24 cellular contexts compared by ENCODE assay signal in the genomic region with DNA sequence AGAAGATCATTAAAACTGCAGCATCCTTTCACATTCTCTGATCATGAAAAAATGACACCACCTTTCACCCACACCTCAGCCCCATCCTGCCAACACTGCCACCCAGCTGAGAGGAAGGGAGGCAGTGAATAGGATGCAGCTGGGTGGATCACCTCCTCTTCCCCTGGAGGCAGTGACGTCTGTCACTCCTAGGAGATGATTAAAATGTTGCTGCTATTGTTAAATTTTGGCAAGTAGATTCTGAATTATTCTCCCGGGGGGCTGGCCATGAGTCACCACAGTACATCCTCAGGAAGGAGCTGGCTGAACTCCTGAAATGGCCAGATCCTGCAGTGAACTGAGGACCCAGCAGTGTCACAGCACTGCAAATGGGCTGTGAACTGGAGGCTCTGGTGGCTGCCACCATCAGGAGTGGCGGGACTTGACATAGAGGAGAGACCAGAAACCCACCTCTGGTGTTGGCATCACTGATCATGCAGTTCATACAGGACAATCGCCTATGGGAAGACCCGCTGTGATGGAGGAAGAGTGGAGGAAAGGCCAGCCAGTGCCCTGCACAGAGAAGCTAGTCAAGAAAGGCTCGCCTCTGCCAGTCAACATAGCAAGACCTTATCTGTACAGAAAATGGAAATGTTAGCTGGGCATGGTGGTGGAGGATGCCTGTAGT.
DNase-seq lines count a peak whose midpoint lies in the region; ATAC-seq and TF ChIP-seq lines count a peak whose summit lies in the region.
"Had no signal": no experiment of that assay in that cellular context is flagged by ENCODE, and none has a peak within 500 bp of the region (broad histone marks: within the 10 kb centered on the region; RNA-seq: fewer than 3 reads in every experiment).

No MANE protein-coding gene starts in this region.

- H2BK120ac ChIP-seq in H9 (ENCODE audit: low read depth, low read length, poor library complexity, severe bottlenecking) (no peak overlapping the region), neuronal stem cell (ENCODE audit: low read depth, low read length) (no peak overlapping the region)

- H3K79me1 ChIP-seq in H9 (ENCODE audit: insufficient read depth, low read depth, low read length, poor library complexity, severe bottlenecking) (no peaks in the 10 kb centered on the region), neuronal stem cell (ENCODE audit: low read depth, low read length) (no peaks in the 10 kb centered on the region)

- H3K23ac ChIP-seq in H9 (ENCODE audit: insufficient read length, low read depth, low read length) (no peak overlapping the region), neuronal stem cell (ENCODE audit: low read depth, low read length, poor library complexity) (no peak overlapping the region)

- H3K27ac ChIP-seq in H9 (ENCODE audit: insufficient read length, low read depth, low read length) (no peak overlapping the region), RWPE2 (ENCODE audit: poor library complexity, severe bottlenecking) (no peak overlapping the region), foreskin keratinocyte (no peak overlapping the region), neuronal stem cell (replicated peaks; ENCODE audit: low read length) (no peak overlapping the region)
- H3K27ac ChIP-seq: VCaP had no signal

- no peaks in the 10 kb centered on the region for H3K4me1 ChIP-seq in H9 (ENCODE audit: insufficient read depth, low read length)
- H3K4me1 ChIP-seq in RWPE2 (ENCODE audit: insufficient read depth, poor library complexity, severe bottlenecking), result no peaks in the 10 kb centered on the region
- H3K4me1 ChIP-seq in foreskin keratinocyte, result no peaks in the 10 kb centered on the region
- no peaks in the 10 kb centered on the region for H3K4me1 ChIP-seq in neuronal stem cell (ENCODE audit: control insufficient read depth in 2 of 2, insufficient read depth in 1 of 2, low read depth in 1 of 2, low read length in 2 of 2)
- no peaks in the 10 kb centered on the region for H3K4me1 ChIP-seq in HAP-1

- peak; percentile 40; the same call in 2 of the 3 replicates for ATAC-seq in RWPE2 (ENCODE audit: low read depth)
- peak; percentile 57 for ATAC-seq in foreskin keratinocyte
- no peak for ATAC-seq in GM21360 (IDR thresholded peaks at IDR 0.05; ENCODE audit: unreplicated experiment)
- ATAC-seq: CD8-positive, alpha-beta T cell had no signal

- H4K5ac ChIP-seq in H9 (ENCODE audit: insufficient read length, low read depth, low read length), result no peak overlapping the region

- H2BK20ac ChIP-seq in H9 (ENCODE audit: low read depth, low read length, poor library complexity, severe bottlenecking), result no peak overlapping the region

- H3K27me3 ChIP-seq in H9 (ENCODE audit: insufficient read depth, low read length) (no peaks in the 10 kb centered on the region), RWPE2 (ENCODE audit: insufficient read depth, poor library complexity, severe bottlenecking) (no peaks in the 10 kb centered on the region), foreskin keratinocyte (no peaks in the 10 kb centered on the region), neuronal stem cell (ENCODE audit: control insufficient read depth in 3 of 3, insufficient read depth in 3 of 3, low read depth in 1 of 3, low read length in 3 of 3) (no peaks in the 10 kb centered on the region), HAP-1 (ENCODE audit: low read depth) (peaks cover 4% of the 10 kb centered on the region; the same call in 1 of the 2 replicates)
- H3K27me3 ChIP-seq: thyroid gland had no signal

- H3K4ac ChIP-seq in H9 (ENCODE audit: low read depth, low read length) (no peak overlapping the region), neuronal stem cell (ENCODE audit: low read length) (no peak overlapping the region)

- H3K9ac ChIP-seq in H9 (ENCODE audit: extremely low read depth, insufficient read length, low read length), result no peak overlapping the region
- peak overlapping the region; percentile 46 for H3K9ac ChIP-seq in neuronal stem cell (ENCODE audit: low read depth, low read length, poor library complexity)
- H3K9ac ChIP-seq: SK-N-SH had no signal

- in situ Hi-C loops in HAP-1 (cut with MboI; ENCODE audit: low sequenced_read_pairs), result no loop called here

- H3K9me3 ChIP-seq in H9 (ENCODE audit: control insufficient read depth, low read depth, low read length), result no peaks in the 10 kb centered on the region
- H3K9me3 ChIP-seq in RWPE2 (ENCODE audit: severe bottlenecking), result no peaks in the 10 kb centered on the region
- peaks cover 0 to 3% of the 10 kb centered on the region in 2 donors for H3K9me3 ChIP-seq in neuronal stem cell (replicated peaks in 1 of 2; ENCODE audit: control insufficient read depth in 2 of 2, insufficient read depth in 1 of 2, low read depth in 1 of 2, low read length in 2 of 2)
- peaks cover 6% of the 10 kb centered on the region; the same call in 1 of the 2 replicates for H3K9me3 ChIP-seq in HAP-1
- H3K9me3 ChIP-seq: SK-N-SH, thyroid gland had no signal

- H3K27ac Mint-ChIP-seq in H9, result no peak overlapping the region
- H3K27ac Mint-ChIP-seq: CD8-positive, alpha-beta T cell; nephron; progenitor cell of endocrine pancreas had no signal

- H2BK5ac ChIP-seq in H9 (ENCODE audit: insufficient read length, low read length), result no peak overlapping the region
- no peak overlapping the region for H2BK5ac ChIP-seq in neuronal stem cell (ENCODE audit: low read length)

- H3K4me3 ChIP-seq in RWPE2 (ENCODE audit: severe bottlenecking) (no peak overlapping the region), neuronal stem cell (ENCODE audit: low read length in 2 of 2) (no peak overlapping the region), HAP-1 (no peak overlapping the region)
- H3K4me3 ChIP-seq: thyroid gland had no signal

- no peak overlapping the region for H2BK12ac ChIP-seq in H9 (ENCODE audit: insufficient read length, low read depth, low read length)
- no peak overlapping the region for H2BK12ac ChIP-seq in neuronal stem cell (ENCODE audit: low read length)

- H3K4me3 Mint-ChIP-seq in H9, result no peak overlapping the region
- H3K4me3 Mint-ChIP-seq: CD8-positive, alpha-beta T cell; nephron had no signal

- H2BK15ac ChIP-seq in H9 (ENCODE audit: low read depth, low read length) (no peak overlapping the region), neuronal stem cell (ENCODE audit: low read length) (no peak overlapping the region)

- TF ChIP-seq CTCF in H9 (conservative IDR thresholded peaks at IDR 0.05), result no peak
- TF ChIP-seq CTCF in RWPE2 (IDR thresholded peaks at IDR 0.05; ENCODE audit: poor library complexity, severe bottlenecking), result no peak
- peak; percentile 56 for TF ChIP-seq CTCF in foreskin keratinocyte (conservative IDR thresholded peaks at IDR 0.05)

- H3K9me3 Mint-ChIP-seq in H9, result peaks cover 4 to 14% of the 10 kb centered on the region in 2 experiments; a peak in 4 of 5 replicates

- no peak overlapping the region for H4K8ac ChIP-seq in H9 (replicated peaks; ENCODE audit: insufficient read length, low read depth, low read length)
- H4K8ac ChIP-seq in neuronal stem cell (ENCODE audit: low read depth, low read length), result no peak overlapping the region

- no peak overlapping the region for H3K56ac ChIP-seq in H9 (ENCODE audit: insufficient read length, low read depth, low read length)

- no peaks in the 10 kb centered on the region for H3K23me2 ChIP-seq in H9 (ENCODE audit: insufficient read length, low read depth, low read length, poor library complexity, severe bottlenecking)

- H2AK5ac ChIP-seq in H9 (ENCODE audit: insufficient read length, low read length), result no peak overlapping the region
- no peak overlapping the region for H2AK5ac ChIP-seq in neuronal stem cell (ENCODE audit: low read depth, low read length)

- H3K4me2 ChIP-seq in H9 (ENCODE audit: insufficient read depth, insufficient read length, low read length), result no peak overlapping the region
- no peak overlapping the region for H3K4me2 ChIP-seq in neuronal stem cell (ENCODE audit: insufficient read depth, low read length, poor library complexity, severe bottlenecking)
- H3K4me2 ChIP-seq: SK-N-SH had no signal

- H4K91ac ChIP-seq in H9 (ENCODE audit: insufficient read length, low read depth, low read length) (no peak overlapping the region), neuronal stem cell (ENCODE audit: low read depth, low read length, poor library complexity) (no peak overlapping the region)

- H3T11ph ChIP-seq in H9 (ENCODE audit: low read length), result no peak overlapping the region

- peaks cover 0 to 5% (median 2%) of the 10 kb centered on the region in 3 experiments; a peak in 3 of 7 replicates for H3K36me3 Mint-ChIP-seq in H9 (ENCODE audit: insufficient read depth in 1 of 3, low read depth in 3 of 3)
- H3K36me3 Mint-ChIP-seq: CD8-positive, alpha-beta T cell had no signal

- H3K14ac ChIP-seq in H9 (ENCODE audit: insufficient read depth, low read length) (no peak overlapping the region), neuronal stem cell (ENCODE audit: low read length) (no peak overlapping the region)

- H3K4me1 Mint-ChIP-seq in H9, result peaks cover 2 to 8% of the 10 kb centered on the region in 2 experiments; a peak in 2 of 4 replicates

- H3K18ac ChIP-seq in H9 (ENCODE audit: insufficient read length, low read depth, low read length), result no peak overlapping the region
- H3K18ac ChIP-seq in neuronal stem cell (ENCODE audit: low read length), result no peak overlapping the region

- DNase-seq in H9, result peak; percentile 12
- DNase-seq in RWPE2 (ENCODE audit: low spot score), result no peak
- peak in 1 of 2 donors; percentile 17 for DNase-seq in foreskin keratinocyte
- no peak for DNase-seq in neuronal stem cell (ENCODE audit: low spot score)
- DNase-seq in HAP-1 (ENCODE audit: low spot score in 2 of 2), result no peak
- no peak for DNase-seq in iPS-NIHi7 (ENCODE audit: extremely low spot score)
- DNase-seq in cerebellar nuclear complex (lab: John Stamatoyannopoulos, UW), result no peak
- DNase-seq: activated naive CD4-positive, alpha-beta T cell; activated T-cell treated with anti-CD3 and anti-CD28 coated beads, Interleukin-2, amount 50 U/mL, for 1 hour; central memory CD4-positive, alpha-beta T cell; effector CD4-positive, alpha-beta T cell; Kasumi-1; midbrain; NCI-H510A; NK-92 treated with Interleukin-12 subunit alpha and Interleukin-12 subunit beta, amount 100 ng/mL, for 24 hours; SK-N-SH; small intestine; stimulated activated naive CD4-positive, alpha-beta T cell treated with Interleukin-2 at 50 U/mL for 16 hours had no signal

- H3K79me2 ChIP-seq in H9 (ENCODE audit: insufficient read depth, low read length), result no peaks in the 10 kb centered on the region

- H3K27me3 Mint-ChIP-seq in H9 (ENCODE audit: low read depth), result peaks cover 6% of the 10 kb centered on the region

- H4K20me1 ChIP-seq in H9 (ENCODE audit: control insufficient read depth, insufficient read depth, insufficient read length), result no peaks in the 10 kb centered on the region

- H3K36me3 ChIP-seq in RWPE2 (ENCODE audit: low read depth) (no peaks in the 10 kb centered on the region), neuronal stem cell (replicated peaks in 1 of 2; ENCODE audit: control insufficient read depth in 2 of 2, insufficient read depth in 2 of 2, low read length in 2 of 2) (no peaks in the 10 kb centered on the region), HAP-1 (replicated peaks) (no peaks in the 10 kb centered on the region)
- H3K36me3 ChIP-seq: thyroid gland had no signal

- H2AFZ ChIP-seq in H9 (ENCODE audit: low read length), result no peak overlapping the region
- no peak overlapping the region for H2AFZ ChIP-seq in neuronal stem cell (ENCODE audit: low read length)

- no CpG with 5 or more reads among the region's 6 CpGs for WGBS in H9 (ENCODE audit: extremely low coverage, insufficient read length, low lambda C conversion rate)
- WGBS in neuronal stem cell (ENCODE audit: extremely low coverage in 2 of 2, insufficient read length in 2 of 2, insufficient replicate concordance in 1 of 2), 2 donors, result no CpG with 5 or more reads among the region's 6 CpGs
